ENCODE assay signal across 1 cellular context in genomic region chrX:16882702-16883486, GRCh38.
A peak's percentile ranks its signal among the peaks of the same experiment; 100 is the strongest.
TF ChIP-seq lines count a peak whose summit lies in the region.

No MANE protein-coding gene starts in this region.

TF ChIP-seq in K562, 482 proteins besides CTCF, POLR2A, EP300 and RAD21 (continued from another document and continues in another):
- peak; percentile 43 for TF ChIP-seq MGA (IDR thresholded peaks at IDR 0.05)
- TF ChIP-seq SMARCC2 (IDR thresholded peaks at IDR 0.05; ENCODE audit: low read depth) = 0 out of 2 replicates have a peak, but pooled peaks have one; percentile 19
- TF ChIP-seq ZFP36 (IDR thresholded peaks at IDR 0.05; ENCODE audit: low read depth, low read length, partially characterized antibody) = no peak
- TF ChIP-seq RBM22 (IDR thresholded peaks at IDR 0.05; ENCODE audit: low read depth, low read length, poor library complexity, severe bottlenecking) = no peak
- TF ChIP-seq POLR2G (IDR thresholded peaks at IDR 0.05; ENCODE audit: low read depth, low read length) = peak; percentile 51
- peak; percentile 64 for TF ChIP-seq SMC3 (conservative IDR thresholded peaks at IDR 0.05; ENCODE audit: insufficient read depth, low read depth, low read length)
- TF ChIP-seq ZBTB12 (CRISPR knock-in tag; IDR thresholded peaks at IDR 0.05) = no peak
- TF ChIP-seq FOXJ3 (CRISPR knock-in tag; IDR thresholded peaks at IDR 0.05) = no peak
- TF ChIP-seq PHTF2 (CRISPR knock-in tag; IDR thresholded peaks at IDR 0.05) = no peak
- peak; percentile 71 to 78 for TF ChIP-seq NRF1 (conservative IDR thresholded peaks at IDR 0.05 in 1 of 2, IDR thresholded peaks at IDR 0.05 in 1 of 2)
- TF ChIP-seq ZNF316 (IDR thresholded peaks at IDR 0.05) = peak; percentile 75
- 0 out of 2 replicates have a peak, but pooled peaks have one; percentile 22 for TF ChIP-seq SMAD4 (CRISPR knock-in tag; conservative IDR thresholded peaks at IDR 0.05)
- TF ChIP-seq ARHGAP35 (IDR thresholded peaks at IDR 0.05; ENCODE audit: partially characterized antibody) = no peak
- no peak for TF ChIP-seq POLR2H (tag; IDR thresholded peaks at IDR 0.05; ENCODE audit: low read depth)
- TF ChIP-seq SMARCE1 (IDR thresholded peaks at IDR 0.05) = 0 out of 2 replicates have a peak, but pooled peaks have one; percentile 21
- no peak for TF ChIP-seq DEAF1 (CRISPR knock-in tag; IDR thresholded peaks at IDR 0.05)
- TF ChIP-seq AFF4 (CRISPR knock-in tag; IDR thresholded peaks at IDR 0.05) = no peak
- TF ChIP-seq ZNF592 (IDR thresholded peaks at IDR 0.05) = 0 out of 2 replicates have a peak, but pooled peaks have one; percentile 32
- TF ChIP-seq JUND (IDR thresholded peaks at IDR 0.05; ENCODE audit: borderline replicate concordance, low read depth, low read length) = no peak
- TF ChIP-seq JUND (tag; IDR thresholded peaks at IDR 0.05; ENCODE audit: borderline replicate concordance, low read depth, low read length) = peak; percentile 24; the same call in 1 of the 3 replicates
- TF ChIP-seq TFAM (CRISPR knock-in tag; conservative IDR thresholded peaks at IDR 0.05) = no peak
- TF ChIP-seq PKNOX1 (IDR thresholded peaks at IDR 0.05) = no peak
- TF ChIP-seq MAFF (IDR thresholded peaks at IDR 0.05; ENCODE audit: low read length) = peak; percentile 11; the same call in 1 of the 2 replicates
- TF ChIP-seq TAF9B (IDR thresholded peaks at IDR 0.05; ENCODE audit: partially characterized antibody) = peak; percentile 12
- no peak for TF ChIP-seq NR2C2 (CRISPR knock-in tag; IDR thresholded peaks at IDR 0.05)
- no peak for TF ChIP-seq NR2C2 (tag; IDR thresholded peaks at IDR 0.05)
- TF ChIP-seq ATF1 (CRISPR knock-in tag; IDR thresholded peaks at IDR 0.05) = no peak
- peak; percentile 72 for TF ChIP-seq ATF1 (tag; IDR thresholded peaks at IDR 0.05)
- TF ChIP-seq KDM5B (IDR thresholded peaks at IDR 0.05; ENCODE audit: insufficient replicate concordance, low read depth, low read length) = peak; percentile 31
- TF ChIP-seq ZNF668 (CRISPR knock-in tag; IDR thresholded peaks at IDR 0.05) = no peak
- TF ChIP-seq MTA3 (IDR thresholded peaks at IDR 0.05; ENCODE audit: borderline replicate concordance) = 0 out of 2 replicates have a peak, but pooled peaks have one; percentile 33
- TF ChIP-seq SETDB1 (IDR thresholded peaks at IDR 0.05; ENCODE audit: low read length) = no peak
- TF ChIP-seq SUPT5H (IDR thresholded peaks at IDR 0.05) = 0 out of 2 replicates have a peak, but pooled peaks have one; percentile 17
- no peak for TF ChIP-seq ZNF124 (CRISPR knock-in tag; IDR thresholded peaks at IDR 0.05)
